ENCODE assay signal across 16 cellular contexts in the genomic region with DNA sequence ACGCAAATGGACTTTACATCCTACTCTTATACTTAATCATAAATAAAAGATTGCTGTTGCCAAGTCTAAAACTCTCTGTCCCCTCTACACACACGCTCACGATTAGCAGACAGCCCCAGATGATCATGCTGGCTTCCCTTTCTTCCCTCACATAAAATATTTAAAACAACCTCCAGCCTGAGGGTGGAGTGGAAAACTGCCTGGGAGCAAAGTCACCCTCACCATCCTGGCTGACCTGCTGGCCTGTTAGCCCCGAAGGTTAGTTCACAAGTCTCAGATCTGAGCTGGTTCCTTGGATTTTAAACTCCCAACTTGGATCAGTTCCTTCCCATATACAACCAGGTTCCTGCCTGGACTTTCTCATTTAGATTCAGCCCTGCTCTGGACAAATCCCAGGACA.
DNase-seq lines count a peak whose midpoint lies in the region; ATAC-seq, FAIRE-seq and TF ChIP-seq lines count a peak whose summit lies in the region.
"Had no signal": no experiment of that assay in that cellular context is flagged by ENCODE, and none has a peak within 500 bp of the region (broad histone marks: within the 10 kb centered on the region; RNA-seq: fewer than 3 reads in every experiment).

No MANE protein-coding gene starts in this region.

- ATAC-seq in WTC11 = no peak
- ATAC-seq in activated CD8-positive, alpha-beta T cell treated with anti-CD3 and anti-CD28 coated beads, Interleukin-2, amount 10 ng/mL, durations not matched to agents 7 days and 5 days = no peak
- ATAC-seq: GM12878, HepG2 had no signal

- H3K36me3 ChIP-seq in mesendoderm (ENCODE audit: control insufficient read depth, insufficient read depth, low read length) (no peaks in the 10 kb centered on the region), small intestine (ENCODE audit: control insufficient read depth in 2 of 2, insufficient read depth in 2 of 2, low read length in 2 of 2) (peaks cover 3 to 7% of the 10 kb centered on the region in 2 donors)

- DNase-seq in H9 (no peak), WTC11 (ENCODE audit: low spot score) (no peak), mesendoderm (no peak), small intestine (peak; percentile 29), RCC 7860 (ENCODE audit: low spot score) (no peak), RPMI8226 (no peak)
- no peak for DNase-seq in activated CD8-positive, alpha-beta T cell treated with anti-CD3 and anti-CD28 coated beads, Interleukin-2, amount 10 ng/mL, durations not matched to agents 7 days and 5 days
- DNase-seq: ACHN; Calu3; CD4-positive, CD25-positive, alpha-beta regulatory T cell; DMS 273 treated with DMSO at 0.1 percent for 48 hours had no signal

- H3K4me1 ChIP-seq in H9 (ENCODE audit: insufficient read depth, low read length) (no peaks in the 10 kb centered on the region), mesendoderm (ENCODE audit: control insufficient read depth, low read depth, low read length) (no peaks in the 10 kb centered on the region), small intestine (ENCODE audit: control insufficient read depth in 2 of 2, insufficient read depth in 1 of 2, low read depth in 1 of 2, low read length in 1 of 2) (peaks cover 0 to 2% of the 10 kb centered on the region in 2 donors)

- H3K4me3 Mint-ChIP-seq in H9 (no peak overlapping the region), WTC11 (no peak overlapping the region)
- H3K4me3 Mint-ChIP-seq in activated CD8-positive, alpha-beta T cell treated with anti-CD3 and anti-CD28 coated beads, Interleukin-2, amount 10 ng/mL, durations not matched to agents 7 days and 5 days = no peak overlapping the region
- H3K4me3 Mint-ChIP-seq: CD4-positive, CD25-positive, alpha-beta regulatory T cell had no signal

- no peak overlapping the region for H2AFZ ChIP-seq in H9 (ENCODE audit: low read length)

- H3K4me3 ChIP-seq in mesendoderm (ENCODE audit: low read length) (no peak overlapping the region), small intestine (ENCODE audit: low read depth in 1 of 2, low read length in 2 of 2) (no peak overlapping the region)
- H3K4me3 ChIP-seq: BLaER1 treated with 17β-estradiol and CSF1 and Interleukin-3, amounts not matched to agents 10 nM and 100 nM; GM12878 had no signal

- H2AK5ac ChIP-seq in H9 (ENCODE audit: insufficient read length, low read length) (no peak overlapping the region), mesendoderm (ENCODE audit: low read length) (no peak overlapping the region)

- H2BK120ac ChIP-seq in H9 (ENCODE audit: low read depth, low read length, poor library complexity, severe bottlenecking) = no peak overlapping the region
- H2BK120ac ChIP-seq in mesendoderm (ENCODE audit: low read depth, low read length) = no peak overlapping the region

- H3K9me3 Mint-ChIP-seq in H9 (no peaks in the 10 kb centered on the region), WTC11 (no peaks in the 10 kb centered on the region)
- no peaks in the 10 kb centered on the region for H3K9me3 Mint-ChIP-seq in activated CD8-positive, alpha-beta T cell treated with anti-CD3 and anti-CD28 coated beads, Interleukin-2, amount 10 ng/mL, durations not matched to agents 7 days and 5 days (ENCODE audit: insufficient read depth)
- H3K9me3 Mint-ChIP-seq: CD4-positive, CD25-positive, alpha-beta regulatory T cell had no signal

- no peaks in the 10 kb centered on the region for H4K20me1 ChIP-seq in H9 (ENCODE audit: control insufficient read depth, insufficient read depth, insufficient read length)
- H4K20me1 ChIP-seq: BLaER1 treated with 17β-estradiol and CSF1 and Interleukin-3, amounts not matched to agents 10 nM and 100 nM had no signal

- H3K36me3 Mint-ChIP-seq in H9 (ENCODE audit: insufficient read depth in 1 of 3, low read depth in 3 of 3) (peaks cover 4 to 6% (median 4%) of the 10 kb centered on the region in 3 experiments; a peak in 5 of 7 replicates), WTC11 (peaks cover 4% of the 10 kb centered on the region)
- peaks cover 19% of the 10 kb centered on the region for H3K36me3 Mint-ChIP-seq in activated CD8-positive, alpha-beta T cell treated with anti-CD3 and anti-CD28 coated beads, Interleukin-2, amount 10 ng/mL, durations not matched to agents 7 days and 5 days (ENCODE audit: low read depth)

- H3K9ac ChIP-seq in H9 (ENCODE audit: extremely low read depth, insufficient read length, low read length) = peak overlapping the region; percentile 13
- no peak overlapping the region for H3K9ac ChIP-seq in mesendoderm (ENCODE audit: low read length)
- H3K9ac ChIP-seq: BLaER1 treated with 17β-estradiol and CSF1 and Interleukin-3, amounts not matched to agents 10 nM and 100 nM had no signal

- no peak overlapping the region for H2BK12ac ChIP-seq in H9 (ENCODE audit: insufficient read length, low read depth, low read length)

- H3K4me1 Mint-ChIP-seq in H9 (peaks cover 5 to 10% of the 10 kb centered on the region in 2 experiments), WTC11 (peaks cover 21% of the 10 kb centered on the region)
- H3K4me1 Mint-ChIP-seq in activated CD8-positive, alpha-beta T cell treated with anti-CD3 and anti-CD28 coated beads, Interleukin-2, amount 10 ng/mL, durations not matched to agents 7 days and 5 days (ENCODE audit: low read depth) = no peaks in the 10 kb centered on the region

- no peak for TF ChIP-seq CTCF in H9 (conservative IDR thresholded peaks at IDR 0.05)
- no peak for TF ChIP-seq CTCF in WTC11 (IDR thresholded peaks at IDR 0.05)

- no peak overlapping the region for H3K27ac ChIP-seq in H9 (ENCODE audit: insufficient read length, low read depth, low read length)
- H3K27ac ChIP-seq in mesendoderm (ENCODE audit: low read depth, low read length) = no peak overlapping the region
- H3K27ac ChIP-seq in small intestine (ENCODE audit: low read depth in 1 of 2, low read length in 1 of 2) = no peak overlapping the region
- H3K27ac ChIP-seq: BLaER1 treated with 17β-estradiol and CSF1 and Interleukin-3, amounts not matched to agents 10 nM and 100 nM had no signal

- WGBS in H9 (ENCODE audit: extremely low coverage, insufficient read length, low lambda C conversion rate) = no CpG with 5 or more reads among the region's 4 CpGs
- WGBS in mesendoderm (ENCODE audit: extremely low coverage, insufficient coverage, low lambda C conversion rate) = no CpG with 5 or more reads among the region's 4 CpGs
- 66 to 74% (median 73%) methylated on average over 4 of the region's 4 CpGs for WGBS in small intestine, 3 donors

- H2BK15ac ChIP-seq in H9 (ENCODE audit: low read depth, low read length) (no peak overlapping the region), mesendoderm (replicated peaks; ENCODE audit: low read depth) (no peak overlapping the region)

- H3K27me3 ChIP-seq in H9 (ENCODE audit: insufficient read depth, low read length) = no peaks in the 10 kb centered on the region
- H3K27me3 ChIP-seq in mesendoderm (ENCODE audit: insufficient read depth, low read length, poor library complexity) = no peaks in the 10 kb centered on the region
- no peaks in the 10 kb centered on the region for H3K27me3 ChIP-seq in small intestine (ENCODE audit: control insufficient read depth in 2 of 2, insufficient read depth in 2 of 2, low read length in 2 of 2)
- H3K27me3 ChIP-seq: BLaER1 treated with 17β-estradiol and CSF1 and Interleukin-3, amounts not matched to agents 10 nM and 100 nM had no signal

- H3K27ac Mint-ChIP-seq in H9 (peak overlapping the region; percentile 2 to 70 (median 17); a peak in 3 of 7 replicates), WTC11 (peak overlapping the region; percentile 62)
- H3K27ac Mint-ChIP-seq in activated CD8-positive, alpha-beta T cell treated with anti-CD3 and anti-CD28 coated beads, Interleukin-2, amount 10 ng/mL, durations not matched to agents 7 days and 5 days = no peak overlapping the region

- H3K23ac ChIP-seq in H9 (ENCODE audit: insufficient read length, low read depth, low read length) (no peak overlapping the region), mesendoderm (ENCODE audit: low read length) (no peak overlapping the region)

- H4K8ac ChIP-seq in H9 (replicated peaks; ENCODE audit: insufficient read length, low read depth, low read length) (no peak overlapping the region), mesendoderm (ENCODE audit: low read depth, low read length) (no peak overlapping the region)

- no peaks in the 10 kb centered on the region for H3K9me3 ChIP-seq in H9 (ENCODE audit: control insufficient read depth, low read depth, low read length)
- H3K9me3 ChIP-seq in small intestine (ENCODE audit: control insufficient read depth, low read depth) = no peaks in the 10 kb centered on the region
- H3K9me3 ChIP-seq: BLaER1 treated with 17β-estradiol and CSF1 and Interleukin-3, amounts not matched to agents 10 nM and 100 nM had no signal

- no peak overlapping the region for H2BK20ac ChIP-seq in H9 (ENCODE audit: low read depth, low read length, poor library complexity, severe bottlenecking)

- no peaks in the 10 kb centered on the region for H3K23me2 ChIP-seq in H9 (ENCODE audit: insufficient read length, low read depth, low read length, poor library complexity, severe bottlenecking)

- POLR2A ChIA-PET in WTC11 (lab: Charles Lee) = no interaction called here
- POLR2A ChIA-PET in activated CD8-positive, alpha-beta T cell treated with anti-CD3 and anti-CD28 coated beads, Interleukin-2, amount 10 ng/mL, durations not matched to agents 7 days and 5 days (lab: Charles Lee) = interaction anchor here (0.6 kb wide), 1 partner anchor 571 kb away, joined by 3 read pairs; no protein-coding TSS in a partner anchor

- H3K18ac ChIP-seq in H9 (ENCODE audit: insufficient read length, low read depth, low read length) (no peak overlapping the region), mesendoderm (ENCODE audit: low read length) (peak overlapping the region; percentile 75)

- H3K14ac ChIP-seq in H9 (ENCODE audit: insufficient read depth, low read length) = no peak overlapping the region

- no peak overlapping the region for H3K56ac ChIP-seq in H9 (ENCODE audit: insufficient read length, low read depth, low read length)
- H3K56ac ChIP-seq in mesendoderm (ENCODE audit: low read length) = no peak overlapping the region

- no peaks in the 10 kb centered on the region for H3K79me2 ChIP-seq in H9 (ENCODE audit: insufficient read depth, low read length)
- H3K79me2 ChIP-seq in mesendoderm (ENCODE audit: control insufficient read depth, insufficient read depth, low read length) = no peaks in the 10 kb centered on the region

- no peak overlapping the region for H3T11ph ChIP-seq in H9 (ENCODE audit: low read length)

- H3K79me1 ChIP-seq in H9 (ENCODE audit: insufficient read depth, low read depth, low read length, poor library complexity, severe bottlenecking) = no peaks in the 10 kb centered on the region
- no peaks in the 10 kb centered on the region for H3K79me1 ChIP-seq in mesendoderm (ENCODE audit: low read length)

- H2BK5ac ChIP-seq in H9 (ENCODE audit: insufficient read length, low read length) (no peak overlapping the region), mesendoderm (ENCODE audit: low read length) (no peak overlapping the region)

- H3K4me2 ChIP-seq in H9 (ENCODE audit: insufficient read depth, insufficient read length, low read length) (no peak overlapping the region), mesendoderm (ENCODE audit: low read length) (no peak overlapping the region)
- H3K4me2 ChIP-seq: BLaER1 treated with 17β-estradiol and CSF1 and Interleukin-3, amounts not matched to agents 10 nM and 100 nM had no signal

- H4K5ac ChIP-seq in H9 (ENCODE audit: insufficient read length, low read depth, low read length) = no peak overlapping the region
- H4K5ac ChIP-seq in mesendoderm (ENCODE audit: low read length) = no peak overlapping the region

- no peaks in the 10 kb centered on the region for H3K27me3 Mint-ChIP-seq in H9 (ENCODE audit: low read depth)
- no peaks in the 10 kb centered on the region for H3K27me3 Mint-ChIP-seq in WTC11 (ENCODE audit: low read depth)
- no peaks in the 10 kb centered on the region for H3K27me3 Mint-ChIP-seq in activated CD8-positive, alpha-beta T cell treated with anti-CD3 and anti-CD28 coated beads, Interleukin-2, amount 10 ng/mL, durations not matched to agents 7 days and 5 days (ENCODE audit: low read depth)
- H3K27me3 Mint-ChIP-seq: CD4-positive, CD25-positive, alpha-beta regulatory T cell had no signal

- CTCF ChIA-PET in WTC11 (lab: Charles Lee) = no interaction called here
- CTCF ChIA-PET in activated CD8-positive, alpha-beta T cell treated with anti-CD3 and anti-CD28 coated beads, Interleukin-2, amount 10 ng/mL, durations not matched to agents 7 days and 5 days (lab: Charles Lee) = no interaction called here

- H3K4ac ChIP-seq in H9 (ENCODE audit: low read depth, low read length) = no peak overlapping the region
- H3K4ac ChIP-seq in mesendoderm (ENCODE audit: low read depth, low read length) = no peak overlapping the region

- no peak overlapping the region for H4K91ac ChIP-seq in H9 (ENCODE audit: insufficient read length, low read depth, low read length)

- no peak for FAIRE-seq in small intestine (lab: Jason Lieb, UNC)
- no peak for FAIRE-seq in RCC 7860 (lab: Jason Lieb, UNC)
- FAIRE-seq: GM12878, GM18507, H54 had no signal
